In genomic region chr4:153499005-153499404, GRCh38 we compare ENCODE assay signal across 13 cellular contexts. TPM values are rescaled to one million over a fixed set of nuclear protein-coding genes. Genes with fewer than 3 reads are reported as not detected.
DNase-seq lines count a peak whose midpoint lies in the region; ATAC-seq, FAIRE-seq and TF ChIP-seq lines count a peak whose summit lies in the region.
"Had no signal": no experiment of that assay in that cellular context is flagged by ENCODE, and none has a peak within 500 bp of the region (broad histone marks: within the 10 kb centered on the region; RNA-seq: fewer than 3 reads in every experiment).

No MANE protein-coding gene starts in this region.

- peaks cover 96% of the 10 kb centered on the region for H3K79me2 ChIP-seq in GM12878 (ENCODE audit: control insufficient read depth, insufficient read depth, low read length)

- H3K4me1 ChIP-seq in GM12878 (ENCODE audit: control insufficient read depth, insufficient read depth, low read length) (peaks cover 54% of the 10 kb centered on the region), mucosa of descending colon (ENCODE audit: low read depth) (no peaks in the 10 kb centered on the region), tibial artery (peaks cover 0 to 97% (median 47%) of the 10 kb centered on the region in 4 donors)

- peak overlapping the region; percentile 16 for H3K9ac ChIP-seq in GM12878 (ENCODE audit: control insufficient read depth, insufficient read depth, low read length)

- no peak for FAIRE-seq in GM12878 (lab: Jason Lieb, UNC)
- FAIRE-seq: G401.6 had no signal

- H3K36me3 ChIP-seq in GM12878 (ENCODE audit: control insufficient read depth in 2 of 2, insufficient read depth in 2 of 2, low read length in 1 of 2) (peaks cover 7 to 22% of the 10 kb centered on the region in 2 experiments; a peak in 3 of 4 replicates), mucosa of descending colon (ENCODE audit: low read depth) (no peaks in the 10 kb centered on the region), tibial artery (no peaks in the 10 kb centered on the region)

- intact Hi-C loops in GM12878 (cut with micrococcal nuclease; ENCODE audit: unreplicated experiment): no loop called here
- intact Hi-C loops in mucosa of descending colon (cut with DNase I, micrococcal nuclease): no loop called here
- intact Hi-C loops in tibial artery (cut with DNase I; ENCODE audit: low total_unique reads): no loop called here

- SMC1A ChIA-PET in GM12878 (lab: Charles Lee; ENCODE audit: uncharacterized antibody, unreplicated experiment): interaction anchor here (0.7 to 14.0 kb wide), 19 partner anchors 8 to 77 kb away, joined by 3 to 356 read pairs (median 6); partner anchors contain the start of gene TMEM131L

- BruUV-seq in GM12878 (replicated peaks; lab: Mats Ljungman, UMichigan): no TSS peak

- H3K4me2 ChIP-seq in GM12878 (ENCODE audit: control insufficient read depth, insufficient read depth): peak overlapping the region; percentile 98

- CTCF ChIA-PET in GM12878 (lab: Yijun Ruan, JAX): interaction anchor here (0.6 to 2.6 kb wide), 12 partner anchors 8 to 155 kb away, joined by 3 to 15 read pairs (median 7); no protein-coding TSS in a partner anchor

- H3K27me3 Mint-ChIP-seq in activated T-cell treated with anti-CD3 and anti-CD28 coated beads, Interleukin-2, amount 50 U/mL, for 72 hours (ENCODE audit: low read depth): no peaks in the 10 kb centered on the region

- peak overlapping the region; percentile 79 to 83 for H3K4me3 Mint-ChIP-seq in activated T-cell treated with anti-CD3 and anti-CD28 coated beads, Interleukin-2, amount 50 U/mL, for 72 hours

- RAD21 ChIA-PET in GM12878 (lab: Charles Lee; ENCODE audit: unreplicated experiment): interaction anchor here (0.7 to 15.3 kb wide), 12 partner anchors 11 to 75 kb away, joined by 3 to 429 read pairs (median 6); partner anchors contain the start of gene TMEM131L

- H2AFZ ChIP-seq in GM12878 (ENCODE audit: control insufficient read depth, low read depth, low read length): no peak overlapping the region

- no peaks in the 10 kb centered on the region for H3K9me3 Mint-ChIP-seq in activated T-cell treated with anti-CD3 and anti-CD28 coated beads, Interleukin-2, amount 50 U/mL, for 72 hours

- H3K27ac ChIP-seq in GM12878 (ENCODE audit: control insufficient read depth, insufficient read depth) (peak overlapping the region; percentile 58), tibial artery (peak overlapping the region; percentile 78 to 85)

- H3K27me3 ChIP-seq in GM12878 (replicated peaks in 1 of 2; ENCODE audit: control insufficient read depth in 2 of 2, insufficient read depth in 2 of 2, low read length in 1 of 2): no peaks in the 10 kb centered on the region
- H3K27me3 ChIP-seq in tibial artery: no peaks in the 10 kb centered on the region

- peaks cover 98% of the 10 kb centered on the region for H3K4me1 Mint-ChIP-seq in activated T-cell treated with anti-CD3 and anti-CD28 coated beads, Interleukin-2, amount 50 U/mL, for 72 hours (ENCODE audit: low read depth)

- TF ChIP-seq CTCF in GM12878 (IDR thresholded peaks at IDR 0.05 in 2 of 3, conservative IDR thresholded peaks at IDR 0.05 in 1 of 3; ENCODE audit: control insufficient read depth in 2 of 3, extremely low read depth in 1 of 3, insufficient read depth in 1 of 3, low read depth in 3 of 3, low read length in 3 of 3) (no peak), mucosa of descending colon (IDR thresholded peaks at IDR 0.05) (no peak), tibial artery (IDR thresholded peaks at IDR 0.05) (no peak)

- H3K27ac Mint-ChIP-seq in activated T-cell treated with anti-CD3 and anti-CD28 coated beads, Interleukin-2, amount 50 U/mL, for 72 hours: peak overlapping the region; percentile 97

- 84% methylated on average over 11 of the region's 11 CpGs for WGBS in GM12878 (ENCODE audit: insufficient coverage, insufficient replicate concordance, low lambda C conversion rate, missing lambda C conversion rate)

- no peaks in the 10 kb centered on the region; the same call in 1 of the 2 replicates for H4K20me1 ChIP-seq in GM12878 (ENCODE audit: control insufficient read depth, insufficient read depth)

- no peak for TF ChIP-seq EP300 in GM12878 (IDR thresholded peaks at IDR 0.05; ENCODE audit: borderline replicate concordance in 1 of 2, control insufficient read depth in 1 of 2, low read depth in 2 of 2, low read length in 2 of 2)

- no peak for ATAC-seq in activated T-cell treated with anti-CD3 and anti-CD28 coated beads, Interleukin-2, amount 50 U/mL, for 72 hours (replicated peaks in 1 of 2)
- no peak for ATAC-seq in GM12878
- ATAC-seq in mucosa of descending colon: peak; percentile 11

- TF ChIP-seq POLR2A in GM12878 (IDR thresholded peaks at IDR 0.05; ENCODE audit: low read depth, low read length): no peak

- H3K9me3 ChIP-seq in GM12878 (replicated peaks; ENCODE audit: control insufficient read depth, insufficient read depth, low read length) (no peaks in the 10 kb centered on the region), mucosa of descending colon (no peaks in the 10 kb centered on the region), tibial artery (no peaks in the 10 kb centered on the region)

- DNase-seq in activated T-cell treated with anti-CD3 and anti-CD28 coated beads, Interleukin-2, amount 50 U/mL, for 72 hours: no peak
- DNase-seq in activated T-cell treated with anti-CD3 and anti-CD28 coated beads for 4 hours (no peak), GM12878 (ENCODE audit: low read depth, low spot score) (no peak), mucosa of descending colon (no peak), tibial artery (no peak), hepatic stellate cell (ENCODE audit: low spot score) (no peak)
- no peak for DNase-seq in stimulated activated CD4-positive, alpha-beta T cell treated with anti-CD3 and anti-CD28 coated beads, Interleukin-15, amount 100 ng/mL, for 24 hours
- no peak for DNase-seq in stimulated activated CD4-positive, alpha-beta T cell treated with anti-CD3 and anti-CD28 coated beads, Interleukin-4, amount 100 ng/mL, for 4 hours
- DNase-seq: erythroblast, kidney glomerular epithelial cell, NCI-H2107, OCI-M1 had no signal

- in situ Hi-C loops in GM12878 (cut with MboI): no loop called here

- peaks cover 5 to 16% of the 10 kb centered on the region in 2 donors for H3K36me3 Mint-ChIP-seq in activated T-cell treated with anti-CD3 and anti-CD28 coated beads, Interleukin-2, amount 50 U/mL, for 72 hours (ENCODE audit: insufficient read depth in 2 of 2)

- POLR2A ChIA-PET in GM12878 (lab: Charles Lee): interaction anchor here (0.6 to 18.1 kb wide), 16 partner anchors 11 to 322 kb away, joined by 3 to 322 read pairs (median 6); partner anchors contain the start of gene TMEM131L

- H3K4me3 ChIP-seq in GM12878: peak overlapping the region; percentile 51
- H3K4me3 ChIP-seq in mucosa of descending colon: no peak overlapping the region
- peak overlapping the region; percentile 18 to 26 for H3K4me3 ChIP-seq in tibial artery

- TF ChIP-seq RAD21 in GM12878 (IDR thresholded peaks at IDR 0.05; ENCODE audit: insufficient read depth, low read depth, low read length): no peak

TF ChIP-seq in GM12878, 131 proteins besides CTCF, POLR2A, EP300 and RAD21:
- TF ChIP-seq RELA (IDR thresholded peaks at IDR 0.05; ENCODE audit: borderline replicate concordance, partially characterized antibody) (no peak), POLR2AphosphoS5 (IDR thresholded peaks at IDR 0.05; ENCODE audit: low read length) (no peak), HDGF (IDR thresholded peaks at IDR 0.05) (no peak), PBX3 (IDR thresholded peaks at IDR 0.05; ENCODE audit: insufficient replicate concordance, low read depth, low read length) (no peak), SREBF1 (IDR thresholded peaks at IDR 0.05; ENCODE audit: low read length) (no peak)

RNA-seq across cellular contexts. Expression of gene TMEM131L, which starts 32.8 kb away (rescaled TPM):
- total RNA-seq in activated T-cell treated with anti-CD3 and anti-CD28 coated beads, Interleukin-2, amount 50 U/mL, for 72 hours: 10 to 100 TPM; 32.7 to 44.4 TPM
- total RNA-seq in GM12878 (2013; cell fraction: nucleolus; rRNA removed): 766 and 777 TPM in 2 replicates
- total RNA-seq in GM12878 (2014; rRNA removed) (77.0 and 90.4 TPM in 2 replicates), GM12878 (2014; rRNA removed; fragmentation: Illumina TruSeq; extraction: Trizol) (64.0 and 66.4 TPM in 2 replicates), GM12878 (2021) (77.8 and 85.2 TPM in 2 replicates), mucosa of descending colon (1 to 10 TPM; 5.9 to 9.8 (median 6.7) TPM)
- 39.6 TPM for polyA plus RNA-seq in GM12878 (2011; ENCODE audit: low read depth)
- polyA plus RNA-seq in GM12878 (2011; rRNA removed) (90.9 and 101 TPM in 2 replicates), GM12878 (2014; fragmentation: Illumina TruSeq; extraction: Trizol) (74.3 and 94.5 TPM in 2 replicates), GM12878 (2014; fragmentation: Nextera tagmentation; extraction: Ambion mirVana) (1 to 10 TPM; 8.5 to 9.5 TPM), GM12878 (2014; rRNA removed) (47.1 and 47.5 TPM in 2 replicates), GM12878 (2016; fragmentation: Nextera tagmentation; extraction: Ambion mirVana) (10 to 100 TPM; 74.5 TPM)
- polyA plus RNA-seq in GM12878 (2011; cell fraction: cytosol; rRNA removed): 65.6 and 84.8 TPM in 2 replicates
- polyA plus RNA-seq in GM12878 (2011; cell fraction: nucleus; rRNA removed): 169 and 183 TPM in 2 replicates
- polyA plus RNA-seq in GM12878 (2012): 45.1 and 70.5 TPM in 2 replicates
- polyA minus RNA-seq in GM12878 (2011; rRNA and poly(A)+ RNA removed): 177 and 187 TPM in 2 replicates
- polyA minus RNA-seq in GM12878 (2011; cell fraction: cytosol; rRNA and poly(A)+ RNA removed): 53.1 and 74.4 TPM in 2 replicates
- polyA minus RNA-seq in GM12878 (2011; cell fraction: nucleus; rRNA and poly(A)+ RNA removed): 194 and 231 TPM in 2 replicates
